ENCODE assay signal across 1 cellular context in the genomic region with DNA sequence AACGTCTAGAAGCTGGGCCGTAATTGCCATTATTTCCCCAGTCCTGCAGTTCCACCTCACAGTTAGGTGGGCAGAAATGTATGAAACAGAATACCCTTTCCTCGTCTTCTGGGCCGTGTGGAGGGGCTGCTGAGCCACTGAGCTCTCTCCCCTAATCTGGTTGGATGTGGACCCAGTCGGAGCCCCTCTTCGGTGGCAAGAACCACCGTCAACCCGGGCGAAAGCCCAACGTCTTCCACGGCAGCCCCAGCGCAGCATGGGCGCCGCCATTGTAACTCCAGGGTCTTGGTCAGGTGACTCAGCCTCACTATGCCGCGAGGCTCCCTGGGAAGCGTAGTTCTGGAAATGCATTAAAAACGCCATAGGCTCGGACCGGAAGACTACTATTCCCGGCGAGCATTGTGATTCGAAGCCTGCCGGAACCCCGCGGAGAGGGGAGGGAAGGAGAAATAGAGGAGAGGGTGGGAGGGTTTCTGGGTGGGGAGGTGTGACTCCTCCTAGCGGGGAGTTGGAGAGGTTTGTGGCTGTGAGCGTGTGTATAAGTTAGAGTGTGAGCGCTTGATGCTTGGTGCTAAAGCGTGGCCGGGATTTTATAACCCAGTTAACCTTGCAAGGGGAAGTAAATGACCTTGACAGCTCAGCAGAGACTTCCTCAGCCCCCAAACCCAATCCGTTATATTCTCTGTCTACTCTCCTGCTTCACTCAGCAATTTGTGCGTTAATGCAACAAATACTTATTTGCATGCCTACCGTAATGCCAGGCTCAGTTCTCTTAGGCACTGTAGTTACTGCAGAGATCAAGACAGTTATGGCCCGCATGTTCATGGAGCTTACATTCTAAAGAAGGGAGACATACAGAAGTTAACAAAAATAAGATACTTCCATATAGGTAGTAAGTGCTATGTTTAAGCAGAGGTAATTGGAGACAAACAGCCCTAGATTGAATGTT.
TF ChIP-seq lines count a peak whose summit lies in the region.

A gene with protein sequence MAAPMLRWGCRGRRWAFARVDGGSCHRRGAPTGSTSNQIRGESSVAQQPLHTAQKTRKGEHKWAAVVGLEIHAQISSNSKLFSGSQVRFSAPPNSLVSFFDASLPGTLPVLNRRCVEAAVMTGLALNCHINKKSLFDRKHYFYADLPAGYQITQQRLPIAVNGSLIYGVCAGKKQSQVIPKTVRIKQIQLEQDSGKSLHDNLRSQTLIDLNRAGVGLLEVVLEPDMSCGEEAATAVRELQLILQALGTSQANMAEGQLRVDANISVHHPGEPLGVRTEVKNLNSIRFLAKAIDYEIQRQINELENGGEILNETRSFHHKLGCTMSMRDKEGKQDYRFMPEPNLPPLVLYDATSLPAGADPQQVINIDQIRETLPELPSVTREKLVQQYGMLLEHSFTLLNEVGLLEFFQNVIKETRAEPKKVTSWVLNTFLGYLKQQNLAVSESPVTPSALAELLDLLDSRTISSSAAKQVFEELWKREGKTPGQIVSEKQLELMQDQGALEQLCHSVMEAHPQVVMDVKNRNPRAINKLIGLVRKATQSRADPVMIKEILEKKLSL (minus strand): TSS at position 295 of the 949 bp plus-strand sequence. CDS start 25 bp downstream, at position 270.

TF ChIP-seq in HepG2, 621 proteins besides CTCF, POLR2A, EP300 and RAD21 (continued from another document and continues in another):
- TF ChIP-seq, protein P1, sequence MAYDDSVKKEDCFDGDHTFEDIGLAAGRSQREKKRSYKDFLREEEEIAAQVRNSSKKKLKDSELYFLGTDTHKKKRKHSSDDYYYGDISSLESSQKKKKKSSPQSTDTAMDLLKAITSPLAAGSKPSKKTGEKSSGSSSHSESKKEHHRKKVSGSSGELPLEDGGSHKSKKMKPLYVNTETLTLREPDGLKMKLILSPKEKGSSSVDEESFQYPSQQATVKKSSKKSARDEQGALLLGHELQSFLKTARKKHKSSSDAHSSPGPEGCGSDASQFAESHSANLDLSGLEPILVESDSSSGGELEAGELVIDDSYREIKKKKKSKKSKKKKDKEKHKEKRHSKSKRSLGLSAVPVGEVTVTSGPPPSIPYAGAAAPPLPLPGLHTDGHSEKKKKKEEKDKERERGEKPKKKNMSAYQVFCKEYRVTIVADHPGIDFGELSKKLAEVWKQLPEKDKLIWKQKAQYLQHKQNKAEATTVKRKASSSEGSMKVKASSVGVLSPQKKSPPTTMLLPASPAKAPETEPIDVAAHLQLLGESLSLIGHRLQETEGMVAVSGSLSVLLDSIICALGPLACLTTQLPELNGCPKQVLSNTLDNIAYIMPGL (CRISPR knock-in tag; IDR thresholded peaks at IDR 0.05; ENCODE audit: borderline replicate concordance in 1 of 2, low read depth in 1 of 2), result peak; percentile 37 to 55; a peak in 2 of 4 replicates
- TF ChIP-seq ZNF44 (CRISPR knock-in tag; IDR thresholded peaks at IDR 0.05) (peak; percentile 51; the same call in 1 of the 2 replicates), ZNF335 (CRISPR knock-in tag; IDR thresholded peaks at IDR 0.05) (peak; percentile 64; the same call in 1 of the 2 replicates), ZNF672 (CRISPR knock-in tag; IDR thresholded peaks at IDR 0.05) (no peak), ZNF232 (CRISPR knock-in tag; IDR thresholded peaks at IDR 0.05; ENCODE audit: borderline replicate concordance) (no peak), CREM (IDR thresholded peaks at IDR 0.05) (peak; percentile 99), CREM (CRISPR knock-in tag; IDR thresholded peaks at IDR 0.05) (no peak), SSRP1 (CRISPR knock-in tag; IDR thresholded peaks at IDR 0.05) (no peak), DPF2 (CRISPR knock-in tag; IDR thresholded peaks at IDR 0.05; ENCODE audit: borderline replicate concordance, low read depth) (no peak), ZNF562 (CRISPR knock-in tag; IDR thresholded peaks at IDR 0.05; ENCODE audit: borderline replicate concordance) (no peak), MAFF (IDR thresholded peaks at IDR 0.05; ENCODE audit: low read depth, low read length) (no peak), TGIF2 (CRISPR knock-in tag; IDR thresholded peaks at IDR 0.05) (peak; percentile 92), ZNF790 (CRISPR knock-in tag; IDR thresholded peaks at IDR 0.05; ENCODE audit: borderline replicate concordance) (no peak), PRPF4 (IDR thresholded peaks at IDR 0.05; ENCODE audit: low read depth, low read length, poor library complexity, severe bottlenecking) (no peak), THYN1 (CRISPR knock-in tag; IDR thresholded peaks at IDR 0.05; ENCODE audit: borderline replicate concordance, low read depth) (no peak), ELF4 (CRISPR knock-in tag; IDR thresholded peaks at IDR 0.05; ENCODE audit: borderline replicate concordance) (no peak), NFYC (CRISPR knock-in tag; IDR thresholded peaks at IDR 0.05) (no peak), ZNF552 (CRISPR knock-in tag; IDR thresholded peaks at IDR 0.05; ENCODE audit: borderline replicate concordance) (no peak), ZBTB3 (CRISPR knock-in tag; IDR thresholded peaks at IDR 0.05; ENCODE audit: borderline replicate concordance, low read depth) (no peak), ARNT (IDR thresholded peaks at IDR 0.05) (no peak)
- TF ChIP-seq, protein P2, sequence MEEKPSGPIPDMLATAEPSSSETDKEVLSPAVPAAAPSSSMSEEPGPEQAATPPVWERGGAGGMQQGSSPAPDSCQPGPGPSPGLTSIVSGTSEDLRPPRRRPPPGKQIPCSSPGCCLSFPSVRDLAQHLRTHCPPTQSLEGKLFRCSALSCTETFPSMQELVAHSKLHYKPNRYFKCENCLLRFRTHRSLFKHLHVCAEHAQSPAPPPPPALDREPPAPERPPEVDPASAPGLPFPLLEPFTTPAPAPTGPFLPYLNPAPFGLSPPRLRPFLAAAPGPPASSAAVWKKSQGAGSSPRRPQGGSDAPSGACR (CRISPR knock-in tag; IDR thresholded peaks at IDR 0.05), result no peak
- TF ChIP-seq, protein P3, sequence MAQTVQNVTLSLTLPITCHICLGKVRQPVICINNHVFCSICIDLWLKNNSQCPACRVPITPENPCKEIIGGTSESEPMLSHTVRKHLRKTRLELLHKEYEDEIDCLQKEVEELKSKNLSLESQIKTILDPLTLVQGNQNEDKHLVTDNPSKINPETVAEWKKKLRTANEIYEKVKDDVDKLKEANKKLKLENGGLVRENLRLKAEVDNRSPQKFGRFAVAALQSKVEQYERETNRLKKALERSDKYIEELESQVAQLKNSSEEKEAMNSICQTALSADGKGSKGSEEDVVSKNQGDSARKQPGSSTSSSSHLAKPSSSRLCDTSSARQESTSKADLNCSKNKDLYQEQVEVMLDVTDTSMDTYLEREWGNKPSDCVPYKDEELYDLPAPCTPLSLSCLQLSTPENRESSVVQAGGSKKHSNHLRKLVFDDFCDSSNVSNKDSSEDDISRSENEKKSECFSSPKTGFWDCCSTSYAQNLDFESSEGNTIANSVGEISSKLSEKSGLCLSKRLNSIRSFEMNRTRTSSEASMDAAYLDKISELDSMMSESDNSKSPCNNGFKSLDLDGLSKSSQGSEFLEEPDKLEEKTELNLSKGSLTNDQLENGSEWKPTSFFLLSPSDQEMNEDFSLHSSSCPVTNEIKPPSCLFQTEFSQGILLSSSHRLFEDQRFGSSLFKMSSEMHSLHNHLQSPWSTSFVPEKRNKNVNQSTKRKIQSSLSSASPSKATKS (CRISPR knock-in tag; IDR thresholded peaks at IDR 0.05), result no peak
- TF ChIP-seq, protein P4, sequence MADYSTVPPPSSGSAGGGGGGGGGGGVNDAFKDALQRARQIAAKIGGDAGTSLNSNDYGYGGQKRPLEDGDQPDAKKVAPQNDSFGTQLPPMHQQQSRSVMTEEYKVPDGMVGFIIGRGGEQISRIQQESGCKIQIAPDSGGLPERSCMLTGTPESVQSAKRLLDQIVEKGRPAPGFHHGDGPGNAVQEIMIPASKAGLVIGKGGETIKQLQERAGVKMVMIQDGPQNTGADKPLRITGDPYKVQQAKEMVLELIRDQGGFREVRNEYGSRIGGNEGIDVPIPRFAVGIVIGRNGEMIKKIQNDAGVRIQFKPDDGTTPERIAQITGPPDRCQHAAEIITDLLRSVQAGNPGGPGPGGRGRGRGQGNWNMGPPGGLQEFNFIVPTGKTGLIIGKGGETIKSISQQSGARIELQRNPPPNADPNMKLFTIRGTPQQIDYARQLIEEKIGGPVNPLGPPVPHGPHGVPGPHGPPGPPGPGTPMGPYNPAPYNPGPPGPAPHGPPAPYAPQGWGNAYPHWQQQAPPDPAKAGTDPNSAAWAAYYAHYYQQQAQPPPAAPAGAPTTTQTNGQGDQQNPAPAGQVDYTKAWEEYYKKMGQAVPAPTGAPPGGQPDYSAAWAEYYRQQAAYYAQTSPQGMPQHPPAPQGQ (CRISPR knock-in tag; IDR thresholded peaks at IDR 0.05; ENCODE audit: borderline replicate concordance), result no peak
- TF ChIP-seq, protein P5, sequence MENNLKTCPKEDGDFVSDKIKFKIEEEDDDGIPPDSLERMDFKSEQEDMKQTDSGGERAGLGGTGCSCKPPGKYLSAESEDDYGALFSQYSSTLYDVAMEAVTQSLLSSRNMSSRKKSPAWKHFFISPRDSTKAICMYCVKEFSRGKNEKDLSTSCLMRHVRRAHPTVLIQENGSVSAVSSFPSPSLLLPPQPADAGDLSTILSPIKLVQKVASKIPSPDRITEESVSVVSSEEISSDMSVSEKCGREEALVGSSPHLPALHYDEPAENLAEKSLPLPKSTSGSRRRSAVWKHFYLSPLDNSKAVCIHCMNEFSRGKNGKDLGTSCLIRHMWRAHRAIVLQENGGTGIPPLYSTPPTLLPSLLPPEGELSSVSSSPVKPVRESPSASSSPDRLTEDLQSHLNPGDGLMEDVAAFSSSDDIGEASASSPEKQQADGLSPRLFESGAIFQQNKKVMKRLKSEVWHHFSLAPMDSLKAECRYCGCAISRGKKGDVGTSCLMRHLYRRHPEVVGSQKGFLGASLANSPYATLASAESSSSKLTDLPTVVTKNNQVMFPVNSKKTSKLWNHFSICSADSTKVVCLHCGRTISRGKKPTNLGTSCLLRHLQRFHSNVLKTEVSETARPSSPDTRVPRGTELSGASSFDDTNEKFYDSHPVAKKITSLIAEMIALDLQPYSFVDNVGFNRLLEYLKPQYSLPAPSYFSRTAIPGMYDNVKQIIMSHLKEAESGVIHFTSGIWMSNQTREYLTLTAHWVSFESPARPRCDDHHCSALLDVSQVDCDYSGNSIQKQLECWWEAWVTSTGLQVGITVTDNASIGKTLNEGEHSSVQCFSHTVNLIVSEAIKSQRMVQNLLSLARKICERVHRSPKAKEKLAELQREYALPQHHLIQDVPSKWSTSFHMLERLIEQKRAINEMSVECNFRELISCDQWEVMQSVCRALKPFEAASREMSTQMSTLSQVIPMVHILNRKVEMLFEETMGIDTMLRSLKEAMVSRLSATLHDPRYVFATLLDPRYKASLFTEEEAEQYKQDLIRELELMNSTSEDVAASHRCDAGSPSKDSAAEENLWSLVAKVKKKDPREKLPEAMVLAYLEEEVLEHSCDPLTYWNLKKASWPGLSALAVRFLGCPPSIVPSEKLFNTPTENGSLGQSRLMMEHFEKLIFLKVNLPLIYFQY (CRISPR knock-in tag; IDR thresholded peaks at IDR 0.05; ENCODE audit: borderline replicate concordance), result no peak
- TF ChIP-seq, protein P6, sequence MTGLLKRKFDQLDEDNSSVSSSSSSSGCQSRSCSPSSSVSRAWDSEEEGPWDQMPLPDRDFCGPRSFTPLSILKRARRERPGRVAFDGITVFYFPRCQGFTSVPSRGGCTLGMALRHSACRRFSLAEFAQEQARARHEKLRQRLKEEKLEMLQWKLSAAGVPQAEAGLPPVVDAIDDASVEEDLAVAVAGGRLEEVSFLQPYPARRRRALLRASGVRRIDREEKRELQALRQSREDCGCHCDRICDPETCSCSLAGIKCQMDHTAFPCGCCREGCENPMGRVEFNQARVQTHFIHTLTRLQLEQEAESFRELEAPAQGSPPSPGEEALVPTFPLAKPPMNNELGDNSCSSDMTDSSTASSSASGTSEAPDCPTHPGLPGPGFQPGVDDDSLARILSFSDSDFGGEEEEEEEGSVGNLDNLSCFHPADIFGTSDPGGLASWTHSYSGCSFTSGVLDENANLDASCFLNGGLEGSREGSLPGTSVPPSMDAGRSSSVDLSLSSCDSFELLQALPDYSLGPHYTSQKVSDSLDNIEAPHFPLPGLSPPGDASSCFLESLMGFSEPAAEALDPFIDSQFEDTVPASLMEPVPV (CRISPR knock-in tag; IDR thresholded peaks at IDR 0.05), result peak; percentile 74; the same call in 1 of the 2 replicates
- TF ChIP-seq, protein P7, sequence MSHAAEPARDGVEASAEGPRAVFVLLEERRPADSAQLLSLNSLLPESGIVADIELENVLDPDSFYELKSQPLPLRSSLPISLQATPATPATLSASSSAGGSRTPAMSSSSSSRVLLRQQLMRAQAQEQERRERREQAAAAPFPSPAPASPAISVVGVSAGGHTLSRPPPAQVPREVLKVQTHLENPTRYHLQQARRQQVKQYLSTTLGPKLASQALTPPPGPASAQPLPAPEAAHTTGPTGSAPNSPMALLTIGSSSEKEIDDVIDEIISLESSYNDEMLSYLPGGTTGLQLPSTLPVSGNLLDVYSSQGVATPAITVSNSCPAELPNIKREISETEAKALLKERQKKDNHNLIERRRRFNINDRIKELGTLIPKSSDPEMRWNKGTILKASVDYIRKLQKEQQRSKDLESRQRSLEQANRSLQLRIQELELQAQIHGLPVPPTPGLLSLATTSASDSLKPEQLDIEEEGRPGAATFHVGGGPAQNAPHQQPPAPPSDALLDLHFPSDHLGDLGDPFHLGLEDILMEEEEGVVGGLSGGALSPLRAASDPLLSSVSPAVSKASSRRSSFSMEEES (CRISPR knock-in tag; IDR thresholded peaks at IDR 0.05), result peak; percentile 83
- TF ChIP-seq, protein P8, sequence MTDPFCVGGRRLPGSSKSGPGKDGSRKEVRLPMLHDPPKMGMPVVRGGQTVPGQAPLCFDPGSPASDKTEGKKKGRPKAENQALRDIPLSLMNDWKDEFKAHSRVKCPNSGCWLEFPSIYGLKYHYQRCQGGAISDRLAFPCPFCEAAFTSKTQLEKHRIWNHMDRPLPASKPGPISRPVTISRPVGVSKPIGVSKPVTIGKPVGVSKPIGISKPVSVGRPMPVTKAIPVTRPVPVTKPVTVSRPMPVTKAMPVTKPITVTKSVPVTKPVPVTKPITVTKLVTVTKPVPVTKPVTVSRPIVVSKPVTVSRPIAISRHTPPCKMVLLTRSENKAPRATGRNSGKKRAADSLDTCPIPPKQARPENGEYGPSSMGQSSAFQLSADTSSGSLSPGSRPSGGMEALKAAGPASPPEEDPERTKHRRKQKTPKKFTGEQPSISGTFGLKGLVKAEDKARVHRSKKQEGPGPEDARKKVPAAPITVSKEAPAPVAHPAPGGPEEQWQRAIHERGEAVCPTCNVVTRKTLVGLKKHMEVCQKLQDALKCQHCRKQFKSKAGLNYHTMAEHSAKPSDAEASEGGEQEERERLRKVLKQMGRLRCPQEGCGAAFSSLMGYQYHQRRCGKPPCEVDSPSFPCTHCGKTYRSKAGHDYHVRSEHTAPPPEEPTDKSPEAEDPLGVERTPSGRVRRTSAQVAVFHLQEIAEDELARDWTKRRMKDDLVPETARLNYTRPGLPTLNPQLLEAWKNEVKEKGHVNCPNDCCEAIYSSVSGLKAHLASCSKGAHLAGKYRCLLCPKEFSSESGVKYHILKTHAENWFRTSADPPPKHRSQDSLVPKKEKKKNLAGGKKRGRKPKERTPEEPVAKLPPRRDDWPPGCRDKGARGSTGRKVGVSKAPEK (CRISPR knock-in tag; IDR thresholded peaks at IDR 0.05; ENCODE audit: borderline replicate concordance), result no peak
- TF ChIP-seq, protein P9, sequence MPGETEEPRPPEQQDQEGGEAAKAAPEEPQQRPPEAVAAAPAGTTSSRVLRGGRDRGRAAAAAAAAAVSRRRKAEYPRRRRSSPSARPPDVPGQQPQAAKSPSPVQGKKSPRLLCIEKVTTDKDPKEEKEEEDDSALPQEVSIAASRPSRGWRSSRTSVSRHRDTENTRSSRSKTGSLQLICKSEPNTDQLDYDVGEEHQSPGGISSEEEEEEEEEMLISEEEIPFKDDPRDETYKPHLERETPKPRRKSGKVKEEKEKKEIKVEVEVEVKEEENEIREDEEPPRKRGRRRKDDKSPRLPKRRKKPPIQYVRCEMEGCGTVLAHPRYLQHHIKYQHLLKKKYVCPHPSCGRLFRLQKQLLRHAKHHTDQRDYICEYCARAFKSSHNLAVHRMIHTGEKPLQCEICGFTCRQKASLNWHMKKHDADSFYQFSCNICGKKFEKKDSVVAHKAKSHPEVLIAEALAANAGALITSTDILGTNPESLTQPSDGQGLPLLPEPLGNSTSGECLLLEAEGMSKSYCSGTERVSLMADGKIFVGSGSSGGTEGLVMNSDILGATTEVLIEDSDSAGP (CRISPR knock-in tag; IDR thresholded peaks at IDR 0.05; ENCODE audit: borderline replicate concordance), result peak; percentile 36; the same call in 1 of the 2 replicates
